Comparison of ENCODE assay signal across 1 cellular context in genomic region chr3:45601156-45601555, GRCh38.
TF ChIP-seq lines count a peak whose summit lies in the region.

No MANE protein-coding gene starts in this region.

TF ChIP-seq in HepG2, 621 proteins besides CTCF, POLR2A, EP300 and RAD21 (continued from another document):
- TF ChIP-seq ZMYM2 (CRISPR knock-in tag; IDR thresholded peaks at IDR 0.05) (no peak), ZSCAN22 (CRISPR knock-in tag; IDR thresholded peaks at IDR 0.05) (no peak), RFXAP (CRISPR knock-in tag; IDR thresholded peaks at IDR 0.05; ENCODE audit: borderline replicate concordance) (no peak), SMC3 (IDR thresholded peaks at IDR 0.05; ENCODE audit: low read length) (no peak), HNF4G (IDR thresholded peaks at IDR 0.05; ENCODE audit: borderline replicate concordance, low read depth, low read length) (no peak), HNF4G (CRISPR knock-in tag; IDR thresholded peaks at IDR 0.05; ENCODE audit: borderline replicate concordance, low read depth) (no peak), SP4 (CRISPR knock-in tag; IDR thresholded peaks at IDR 0.05) (no peak), GABPA (IDR thresholded peaks at IDR 0.05; ENCODE audit: low read depth, low read length) (no peak), GABPA (CRISPR knock-in tag; IDR thresholded peaks at IDR 0.05; ENCODE audit: low read depth) (no peak), HMG20A (CRISPR knock-in tag; IDR thresholded peaks at IDR 0.05; ENCODE audit: borderline replicate concordance) (no peak), ZFAT (CRISPR knock-in tag; conservative IDR thresholded peaks at IDR 0.05) (no peak), ZSCAN25 (CRISPR knock-in tag; IDR thresholded peaks at IDR 0.05) (no peak)
